Comparison of ENCODE assay signal across 13 cellular contexts in the genomic region with DNA sequence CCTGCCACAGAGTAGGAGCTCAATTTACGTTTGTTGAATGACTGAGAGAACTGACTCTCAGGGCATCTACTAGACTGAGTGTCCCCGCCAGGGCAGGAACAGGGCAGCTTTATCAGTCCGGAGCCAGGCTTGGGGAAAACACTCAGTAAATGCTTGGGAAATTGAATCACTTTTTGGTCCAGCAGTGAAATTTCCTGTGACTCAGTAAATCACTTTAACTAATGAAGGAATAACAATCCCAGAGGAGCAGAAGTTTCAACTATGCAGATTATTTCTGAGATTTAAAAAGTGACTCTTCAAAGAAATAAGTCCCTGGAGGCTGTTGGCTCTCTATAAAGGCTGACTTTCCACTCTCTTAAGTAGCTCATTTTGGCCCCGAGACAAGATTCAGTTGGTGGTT.
DNase-seq lines count a peak whose midpoint lies in the region; ATAC-seq and TF ChIP-seq lines count a peak whose summit lies in the region.
"Had no signal": no experiment of that assay in that cellular context is flagged by ENCODE, and none has a peak within 500 bp of the region (broad histone marks: within the 10 kb centered on the region; RNA-seq: fewer than 3 reads in every experiment).

No MANE protein-coding gene starts in this region.

- peaks cover 0 to 41% of the 10 kb centered on the region in 2 experiments; a peak in 2 of 4 replicates for H3K4me1 ChIP-seq in SK-N-SH (ENCODE audit: control insufficient read depth in 1 of 2, insufficient read depth in 2 of 2, low read depth in 1 of 2, low read length in 1 of 2)
- H3K4me1 ChIP-seq: lower lobe of right lung had no signal

- H3F3A ChIP-seq in SK-N-SH (replicated peaks; ENCODE audit: insufficient read depth) = peaks cover 58% of the 10 kb centered on the region

- peaks cover 7% of the 10 kb centered on the region for H3K36me3 Mint-ChIP-seq in nephron (ENCODE audit: low read depth)
- H3K36me3 Mint-ChIP-seq in activated T-cell treated with anti-CD3 and anti-CD28 coated beads, Interleukin-2, amount 50 U/mL, for 4 hours (ENCODE audit: insufficient read depth) = no peaks in the 10 kb centered on the region
- H3K36me3 Mint-ChIP-seq: activated CD8-positive, alpha-beta memory T cell treated with anti-CD3 and anti-CD28 coated beads, Interleukin-2, amount 10 ng/mL, durations not matched to agents 7 days and 5 days; CD4-positive, CD25-positive, alpha-beta regulatory T cell had no signal

- H3K27me3 ChIP-seq in BJ (ENCODE audit: control insufficient read depth, insufficient read depth, low read length) (no peaks in the 10 kb centered on the region), SK-N-SH (ENCODE audit: insufficient read depth) (no peaks in the 10 kb centered on the region)
- H3K27me3 ChIP-seq: ovary had no signal

- H3K4me2 ChIP-seq in SK-N-SH = peak overlapping the region; percentile 83

- no peaks in the 10 kb centered on the region for H3K9me3 Mint-ChIP-seq in nephron
- H3K9me3 Mint-ChIP-seq in activated T-cell treated with anti-CD3 and anti-CD28 coated beads, Interleukin-2, amount 50 U/mL, for 4 hours = no peaks in the 10 kb centered on the region

- WGBS in SK-N-SH (ENCODE audit: low lambda C conversion rate) = 9% methylated on average over 4 of the region's 4 CpGs

- H3K4me3 ChIP-seq in BJ (ENCODE audit: low read depth, low read length) (no peak overlapping the region), SK-N-SH (ENCODE audit: low read depth in 2 of 2, low read length in 1 of 2) (no peak overlapping the region), fibroblast of mammary gland (ENCODE audit: control insufficient read depth, low read depth, low read length) (no peak overlapping the region)
- H3K4me3 ChIP-seq: lower lobe of right lung, ovary had no signal

- H3K4me1 Mint-ChIP-seq in nephron = peaks cover 25% of the 10 kb centered on the region
- no peaks in the 10 kb centered on the region for H3K4me1 Mint-ChIP-seq in activated T-cell treated with anti-CD3 and anti-CD28 coated beads, Interleukin-2, amount 50 U/mL, for 4 hours (ENCODE audit: low read depth)
- H3K4me1 Mint-ChIP-seq: activated CD8-positive, alpha-beta memory T cell treated with anti-CD3 and anti-CD28 coated beads, Interleukin-2, amount 10 ng/mL, durations not matched to agents 7 days and 5 days had no signal

- H3K27ac ChIP-seq in SK-N-SH (ENCODE audit: low read depth in 2 of 2, low read length in 1 of 2) (peak overlapping the region in 1 of 2 experiments; percentile 99; a peak in 3 of 4 replicates), caudate nucleus (ENCODE audit: low read depth, low read length) (no peak overlapping the region)
- H3K27ac ChIP-seq: ovary had no signal

- peak overlapping the region; percentile 64 to 86 (median 83) for H3K27ac Mint-ChIP-seq in nephron
- H3K27ac Mint-ChIP-seq: activated CD8-positive, alpha-beta memory T cell treated with anti-CD3 and anti-CD28 coated beads, Interleukin-2, amount 10 ng/mL, durations not matched to agents 7 days and 5 days had no signal

- no peaks in the 10 kb centered on the region for H3K9me3 ChIP-seq in SK-N-SH
- H3K9me3 ChIP-seq: lower lobe of right lung, ovary had no signal

- POLR2A ChIA-PET in BJ (lab: Charles Lee) (interaction anchor here (0.6 to 0.9 kb wide), 2 partner anchors 16 to 608 kb away, joined by 3 to 4 read pairs; no protein-coding TSS in a partner anchor), SK-N-SH (lab: Yijun Ruan, JAX) (no interaction called here)

- CTCF ChIA-PET in BJ (lab: Yijun Ruan, JAX) (interaction anchor here (0.7 to 1.2 kb wide), 6 partner anchors 11 to 397 kb away, joined by 3 to 5 read pairs (median 3); no protein-coding TSS in a partner anchor), SK-N-SH (lab: Yijun Ruan, JAX) (interaction anchor here (1.3 kb wide), 1 partner anchor 18 kb away, joined by 3 read pairs; no protein-coding TSS in a partner anchor)

- no peaks in the 10 kb centered on the region for H3K9me2 ChIP-seq in SK-N-SH

- peak; percentile 87 for DNase-seq in BJ (ENCODE audit: low read depth)
- no peak for DNase-seq in SK-N-SH
- DNase-seq in fibroblast of mammary gland (ENCODE audit: low read depth) = peak; percentile 93
- DNase-seq in NCI-H774 (lab: John Stamatoyannopoulos, UW) = no peak
- DNase-seq in caudate nucleus (lab: John Stamatoyannopoulos, UW) = no peak
- no peak for DNase-seq in activated T-cell treated with anti-CD3 and anti-CD28 coated beads, Interleukin-2, amount 50 U/mL, for 4 hours
- DNase-seq: activated CD8-positive, alpha-beta memory T cell treated with anti-CD3 and anti-CD28 coated beads, Interleukin-2, amount 10 ng/mL, durations not matched to agents 7 days and 5 days; CD4-positive, CD25-positive, alpha-beta regulatory T cell; lower lobe of right lung; NCI-H2081; ovary had no signal

- H3K79me2 ChIP-seq in SK-N-SH (ENCODE audit: insufficient read depth) = no peaks in the 10 kb centered on the region

- no peak for ATAC-seq in HG03378 (IDR thresholded peaks at IDR 0.05; ENCODE audit: unreplicated experiment)
- no peak for ATAC-seq in activated T-cell treated with anti-CD3 and anti-CD28 coated beads, Interleukin-2, amount 50 U/mL, for 4 hours
- ATAC-seq: activated CD8-positive, alpha-beta memory T cell treated with anti-CD3 and anti-CD28 coated beads, Interleukin-2, amount 10 ng/mL, durations not matched to agents 7 days and 5 days; lower lobe of right lung had no signal

- TF ChIP-seq RAD21 in SK-N-SH (IDR thresholded peaks at IDR 0.05; ENCODE audit: low read length) = no peak

- peak overlapping the region; percentile 85 for H3K9ac ChIP-seq in SK-N-SH

- no peaks in the 10 kb centered on the region for H4K20me1 ChIP-seq in SK-N-SH (ENCODE audit: insufficient read depth)

- H3K27me3 Mint-ChIP-seq in nephron (ENCODE audit: low read depth) = peaks cover 43% of the 10 kb centered on the region
- H3K27me3 Mint-ChIP-seq in activated T-cell treated with anti-CD3 and anti-CD28 coated beads, Interleukin-2, amount 50 U/mL, for 4 hours (ENCODE audit: low read depth) = peaks cover 23% of the 10 kb centered on the region

- TF ChIP-seq EP300 in SK-N-SH (IDR thresholded peaks at IDR 0.05; ENCODE audit: borderline replicate concordance in 1 of 2, low read depth in 1 of 2, low read length in 1 of 2) = peak in 1 of 2 experiments; percentile 86; a peak in 1 of 4 replicates

- H3K4me3 Mint-ChIP-seq in nephron = no peak overlapping the region
- no peak overlapping the region for H3K4me3 Mint-ChIP-seq in activated T-cell treated with anti-CD3 and anti-CD28 coated beads, Interleukin-2, amount 50 U/mL, for 4 hours
- H3K4me3 Mint-ChIP-seq: activated CD8-positive, alpha-beta memory T cell treated with anti-CD3 and anti-CD28 coated beads, Interleukin-2, amount 10 ng/mL, durations not matched to agents 7 days and 5 days; CD4-positive, CD25-positive, alpha-beta regulatory T cell had no signal

- H2AFZ ChIP-seq in SK-N-SH (ENCODE audit: low read depth) = no peak overlapping the region

- TF ChIP-seq CTCF in BJ (IDR thresholded peaks at IDR 0.05; ENCODE audit: insufficient read depth, low read depth, low read length) = no peak
- no peak for TF ChIP-seq CTCF in SK-N-SH (IDR thresholded peaks at IDR 0.05)
- no peak for TF ChIP-seq CTCF in fibroblast of mammary gland (conservative IDR thresholded peaks at IDR 0.05; ENCODE audit: control insufficient read depth, insufficient read depth, low read depth, low read length)
- no peak for TF ChIP-seq CTCF in nephron (IDR thresholded peaks at IDR 0.05; ENCODE audit: unreplicated experiment in 3 of 3)

- H3K36me3 ChIP-seq in BJ (ENCODE audit: control insufficient read depth, insufficient read depth, low read length) (no peaks in the 10 kb centered on the region), SK-N-SH (replicated peaks in 1 of 2; ENCODE audit: control insufficient read depth in 1 of 2, insufficient read depth in 2 of 2, low read length in 1 of 2) (no peaks in the 10 kb centered on the region)
- H3K36me3 ChIP-seq: lower lobe of right lung, ovary had no signal

TF ChIP-seq in SK-N-SH, 30 proteins besides CTCF, POLR2A, EP300 and RAD21 (continues in another document):
- TF ChIP-seq TAF1 (IDR thresholded peaks at IDR 0.05; ENCODE audit: borderline replicate concordance, low read depth, low read length) (peak; percentile 27; the same call in 1 of the 2 replicates), NFIC (IDR thresholded peaks at IDR 0.05; ENCODE audit: borderline replicate concordance) (peak; percentile 62), FOSL2 (IDR thresholded peaks at IDR 0.05; ENCODE audit: borderline replicate concordance, low read depth) (peak; percentile 79), TCF12 (IDR thresholded peaks at IDR 0.05) (peak; percentile 77), RXRA (IDR thresholded peaks at IDR 0.05; ENCODE audit: borderline replicate concordance, low read depth) (0 out of 2 replicates have a peak, but pooled peaks have one; percentile 38), JUND (IDR thresholded peaks at IDR 0.05) (peak; percentile 81), FOXM1 (IDR thresholded peaks at IDR 0.05; ENCODE audit: low read depth) (peak; percentile 60), MEF2A (IDR thresholded peaks at IDR 0.05; ENCODE audit: borderline replicate concordance, low read depth) (no peak), GATA2 (CRISPR knock-in tag; IDR thresholded peaks at IDR 0.05) (no peak)
- TF ChIP-seq, protein P1, sequence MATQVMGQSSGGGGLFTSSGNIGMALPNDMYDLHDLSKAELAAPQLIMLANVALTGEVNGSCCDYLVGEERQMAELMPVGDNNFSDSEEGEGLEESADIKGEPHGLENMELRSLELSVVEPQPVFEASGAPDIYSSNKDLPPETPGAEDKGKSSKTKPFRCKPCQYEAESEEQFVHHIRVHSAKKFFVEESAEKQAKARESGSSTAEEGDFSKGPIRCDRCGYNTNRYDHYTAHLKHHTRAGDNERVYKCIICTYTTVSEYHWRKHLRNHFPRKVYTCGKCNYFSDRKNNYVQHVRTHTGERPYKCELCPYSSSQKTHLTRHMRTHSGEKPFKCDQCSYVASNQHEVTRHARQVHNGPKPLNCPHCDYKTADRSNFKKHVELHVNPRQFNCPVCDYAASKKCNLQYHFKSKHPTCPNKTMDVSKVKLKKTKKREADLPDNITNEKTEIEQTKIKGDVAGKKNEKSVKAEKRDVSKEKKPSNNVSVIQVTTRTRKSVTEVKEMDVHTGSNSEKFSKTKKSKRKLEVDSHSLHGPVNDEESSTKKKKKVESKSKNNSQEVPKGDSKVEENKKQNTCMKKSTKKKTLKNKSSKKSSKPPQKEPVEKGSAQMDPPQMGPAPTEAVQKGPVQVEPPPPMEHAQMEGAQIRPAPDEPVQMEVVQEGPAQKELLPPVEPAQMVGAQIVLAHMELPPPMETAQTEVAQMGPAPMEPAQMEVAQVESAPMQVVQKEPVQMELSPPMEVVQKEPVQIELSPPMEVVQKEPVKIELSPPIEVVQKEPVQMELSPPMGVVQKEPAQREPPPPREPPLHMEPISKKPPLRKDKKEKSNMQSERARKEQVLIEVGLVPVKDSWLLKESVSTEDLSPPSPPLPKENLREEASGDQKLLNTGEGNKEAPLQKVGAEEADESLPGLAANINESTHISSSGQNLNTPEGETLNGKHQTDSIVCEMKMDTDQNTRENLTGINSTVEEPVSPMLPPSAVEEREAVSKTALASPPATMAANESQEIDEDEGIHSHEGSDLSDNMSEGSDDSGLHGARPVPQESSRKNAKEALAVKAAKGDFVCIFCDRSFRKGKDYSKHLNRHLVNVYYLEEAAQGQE (IDR thresholded peaks at IDR 0.05; ENCODE audit: low read depth, low read length) = 0 out of 2 replicates have a peak, but pooled peaks have one; percentile 35

Comparison
In these comparisons a context has a peak if more than half of its experiments do, and no peak if none do; other contexts are left out.
1. DNase-seq: peak in BJ (single experiment) and fibroblast of mammary gland (single experiment); none in SK-N-SH (single experiment), NCI-H774 (single experiment), caudate nucleus (0 of 61) and activated T-cell treated with anti-CD3 and anti-CD28 coated beads, Interleukin-2, amount 50 U/mL, for 4 hours (single experiment).